In genomic region chr6:135640449-135641111, GRCh38 we compare ENCODE assay signal across 16 cellular contexts.
DNase-seq lines count a peak whose midpoint lies in the region; ATAC-seq lines count a peak whose summit lies in the region.
"Had no signal": no experiment of that assay in that cellular context is flagged by ENCODE, and none has a peak within 500 bp of the region (broad histone marks: within the 10 kb centered on the region; RNA-seq: fewer than 3 reads in every experiment).

No MANE protein-coding gene starts in this region.

- peak; percentile 80 for ATAC-seq in activated T-cell treated with anti-CD3 and anti-CD28 coated beads, Interleukin-2, amount 50 U/mL, for 72 hours (replicated peaks in 1 of 2)
- ATAC-seq in HG02798 (IDR thresholded peaks at IDR 0.05; ENCODE audit: poor library complexity, unreplicated experiment), result peak; percentile 60
- ATAC-seq in stimulated activated naive B cell treated with anti-CD40 and anti-IgM and Interleukin-4, amounts not matched to agents 10 μg/mL and 1 μg/mL and 100 μg/mL, for 72 hours (replicated peaks), result peak; percentile 98 to 99
- no peak for ATAC-seq in effector memory CD8-positive, alpha-beta T cell (replicated peaks)

- H3K27me3 Mint-ChIP-seq in activated T-cell treated with anti-CD3 and anti-CD28 coated beads, Interleukin-2, amount 50 U/mL, for 72 hours (ENCODE audit: low read depth), result no peaks in the 10 kb centered on the region
- H3K27me3 Mint-ChIP-seq in activated T-helper 2 cell treated with anti-CD3 and anti-CD28 coated beads, Interferon-gamma antibody, Interleukin-2, Interleukin-4, amounts not matched to agents 10 μg/mL and 5 μg/mL and 100 μg/mL, durations not matched to agents 14 hours and 24 hours and 36 hours (ENCODE audit: low read depth), result no peaks in the 10 kb centered on the region
- H3K27me3 Mint-ChIP-seq in stimulated activated naive B cell treated with anti-CD40 and anti-IgM and Interleukin-4, amounts not matched to agents 10 μg/mL and 1 μg/mL and 100 μg/mL, for 72 hours, result peaks cover 0 to 3% of the 10 kb centered on the region in 2 donors
- H3K27me3 Mint-ChIP-seq in effector memory CD8-positive, alpha-beta T cell, result peaks cover 6 to 10% of the 10 kb centered on the region in 2 donors

- H3K27ac Mint-ChIP-seq in activated T-cell treated with anti-CD3 and anti-CD28 coated beads, Interleukin-2, amount 50 U/mL, for 72 hours, result peak overlapping the region; percentile 7
- peak overlapping the region; percentile 94 for H3K27ac Mint-ChIP-seq in activated T-helper 2 cell treated with anti-CD3 and anti-CD28 coated beads, Interferon-gamma antibody, Interleukin-2, Interleukin-4, amounts not matched to agents 10 μg/mL and 5 μg/mL and 100 μg/mL, durations not matched to agents 14 hours and 24 hours and 36 hours
- H3K27ac Mint-ChIP-seq in stimulated activated naive B cell treated with anti-CD40 and anti-IgM and Interleukin-4, amounts not matched to agents 10 μg/mL and 1 μg/mL and 100 μg/mL, for 72 hours, result peak overlapping the region; percentile 25
- no peak overlapping the region for H3K27ac Mint-ChIP-seq in effector memory CD8-positive, alpha-beta T cell
- H3K27ac Mint-ChIP-seq: HFFc6 had no signal

- peaks cover 8 to 51% of the 10 kb centered on the region in 2 donors for H3K36me3 Mint-ChIP-seq in activated T-cell treated with anti-CD3 and anti-CD28 coated beads, Interleukin-2, amount 50 U/mL, for 72 hours (ENCODE audit: insufficient read depth in 2 of 2)
- H3K36me3 Mint-ChIP-seq in activated T-helper 2 cell treated with anti-CD3 and anti-CD28 coated beads, Interferon-gamma antibody, Interleukin-2, Interleukin-4, amounts not matched to agents 10 μg/mL and 5 μg/mL and 100 μg/mL, durations not matched to agents 14 hours and 24 hours and 36 hours (ENCODE audit: low read depth), result peaks cover 85% of the 10 kb centered on the region
- peaks cover 11 to 13% of the 10 kb centered on the region in 2 donors for H3K36me3 Mint-ChIP-seq in stimulated activated naive B cell treated with anti-CD40 and anti-IgM and Interleukin-4, amounts not matched to agents 10 μg/mL and 1 μg/mL and 100 μg/mL, for 72 hours
- H3K36me3 Mint-ChIP-seq in effector memory CD8-positive, alpha-beta T cell (ENCODE audit: insufficient read depth), result peaks cover 3% of the 10 kb centered on the region

- intact Hi-C loops in activated T-helper 2 cell treated with anti-CD3 and anti-CD28 coated beads, Interferon-gamma antibody, Interleukin-2, Interleukin-4, amounts not matched to agents 10 μg/mL and 5 μg/mL and 100 μg/mL, durations not matched to agents 14 hours and 24 hours and 36 hours (cut with micrococcal nuclease), result loop anchor here (1.0 to 10.0 kb wide), 5 partner anchors 16 to 466 kb away; partner anchors contain the start of gene PDE7B

- peaks cover 56% of the 10 kb centered on the region for H3K4me1 Mint-ChIP-seq in activated T-cell treated with anti-CD3 and anti-CD28 coated beads, Interleukin-2, amount 50 U/mL, for 72 hours (ENCODE audit: low read depth)
- peaks cover 63% of the 10 kb centered on the region for H3K4me1 Mint-ChIP-seq in activated T-helper 2 cell treated with anti-CD3 and anti-CD28 coated beads, Interferon-gamma antibody, Interleukin-2, Interleukin-4, amounts not matched to agents 10 μg/mL and 5 μg/mL and 100 μg/mL, durations not matched to agents 14 hours and 24 hours and 36 hours (ENCODE audit: low read depth)
- peaks cover 14 to 20% of the 10 kb centered on the region in 2 donors for H3K4me1 Mint-ChIP-seq in stimulated activated naive B cell treated with anti-CD40 and anti-IgM and Interleukin-4, amounts not matched to agents 10 μg/mL and 1 μg/mL and 100 μg/mL, for 72 hours
- no peaks in the 10 kb centered on the region for H3K4me1 Mint-ChIP-seq in effector memory CD8-positive, alpha-beta T cell (ENCODE audit: low read depth in 2 of 2)

- peaks cover 3 to 7% of the 10 kb centered on the region in 2 donors for H3K9me3 Mint-ChIP-seq in activated T-cell treated with anti-CD3 and anti-CD28 coated beads, Interleukin-2, amount 50 U/mL, for 72 hours
- H3K9me3 Mint-ChIP-seq in activated T-helper 2 cell treated with anti-CD3 and anti-CD28 coated beads, Interferon-gamma antibody, Interleukin-2, Interleukin-4, amounts not matched to agents 10 μg/mL and 5 μg/mL and 100 μg/mL, durations not matched to agents 14 hours and 24 hours and 36 hours, result peaks cover 46% of the 10 kb centered on the region
- peaks cover 4 to 13% of the 10 kb centered on the region in 2 donors for H3K9me3 Mint-ChIP-seq in stimulated activated naive B cell treated with anti-CD40 and anti-IgM and Interleukin-4, amounts not matched to agents 10 μg/mL and 1 μg/mL and 100 μg/mL, for 72 hours
- H3K9me3 Mint-ChIP-seq in effector memory CD8-positive, alpha-beta T cell, result no peaks in the 10 kb centered on the region
- H3K9me3 Mint-ChIP-seq: HFFc6 had no signal

- peak; percentile 22 to 24 for DNase-seq in activated T-cell treated with anti-CD3 and anti-CD28 coated beads, Interleukin-2, amount 50 U/mL, for 72 hours
- DNase-seq in activated T-cell treated with anti-CD3 and anti-CD28 coated beads for 4 hours (no peak), NCI-H2107 (lab: John Stamatoyannopoulos, UW) (no peak), inferior parietal cortex (ENCODE audit: extremely low spot score) (no peak)
- DNase-seq in activated T-helper 2 cell treated with anti-CD3 and anti-CD28 coated beads, Interferon-gamma antibody, Interleukin-2, Interleukin-4, amounts not matched to agents 10 μg/mL and 5 μg/mL and 100 μg/mL, durations not matched to agents 14 hours and 24 hours and 36 hours (ENCODE audit: low spot score), result no peak
- DNase-seq in stimulated activated naive B cell treated with anti-CD40 and anti-IgM and Interleukin-4, amounts not matched to agents 10 μg/mL and 1 μg/mL and 100 μg/mL, for 72 hours, result no peak
- no peak for DNase-seq in effector memory CD8-positive, alpha-beta T cell
- DNase-seq: adrenal gland, Caco-2, glutamatergic neuron, HFFc6, kidney, NCI-H1048, nucleus accumbens, T1000 had no signal

- H3K4me3 Mint-ChIP-seq in activated T-cell treated with anti-CD3 and anti-CD28 coated beads, Interleukin-2, amount 50 U/mL, for 72 hours, result peak overlapping the region; percentile 53 to 63
- H3K4me3 Mint-ChIP-seq in activated T-helper 2 cell treated with anti-CD3 and anti-CD28 coated beads, Interferon-gamma antibody, Interleukin-2, Interleukin-4, amounts not matched to agents 10 μg/mL and 5 μg/mL and 100 μg/mL, durations not matched to agents 14 hours and 24 hours and 36 hours (ENCODE audit: low read depth), result peak overlapping the region; percentile 64
- H3K4me3 Mint-ChIP-seq in stimulated activated naive B cell treated with anti-CD40 and anti-IgM and Interleukin-4, amounts not matched to agents 10 μg/mL and 1 μg/mL and 100 μg/mL, for 72 hours, result peak overlapping the region; percentile 2 to 7
- H3K4me3 Mint-ChIP-seq in effector memory CD8-positive, alpha-beta T cell, result no peak overlapping the region
- H3K4me3 Mint-ChIP-seq: HFFc6 had no signal

Comparison
In these comparisons a context has a peak if more than half of its experiments do, and no peak if none do; other contexts are left out.
1. DNase-seq: peak in activated T-cell treated with anti-CD3 and anti-CD28 coated beads, Interleukin-2, amount 50 U/mL, for 72 hours (2 of 2); none in activated T-cell treated with anti-CD3 and anti-CD28 coated beads for 4 hours (single experiment), activated T-helper 2 cell treated with anti-CD3 and anti-CD28 coated beads, Interferon-gamma antibody, Interleukin-2, Interleukin-4, amounts not matched to agents 10 μg/mL and 5 μg/mL and 100 μg/mL, durations not matched to agents 14 hours and 24 hours and 36 hours (single experiment), stimulated activated naive B cell treated with anti-CD40 and anti-IgM and Interleukin-4, amounts not matched to agents 10 μg/mL and 1 μg/mL and 100 μg/mL, for 72 hours (single experiment), NCI-H2107 (single experiment), inferior parietal cortex (single experiment) and effector memory CD8-positive, alpha-beta T cell (0 of 3).
2. H3K27ac Mint-ChIP-seq: peak in activated T-cell treated with anti-CD3 and anti-CD28 coated beads, Interleukin-2, amount 50 U/mL, for 72 hours (single experiment), activated T-helper 2 cell treated with anti-CD3 and anti-CD28 coated beads, Interferon-gamma antibody, Interleukin-2, Interleukin-4, amounts not matched to agents 10 μg/mL and 5 μg/mL and 100 μg/mL, durations not matched to agents 14 hours and 24 hours and 36 hours (single experiment) and stimulated activated naive B cell treated with anti-CD40 and anti-IgM and Interleukin-4, amounts not matched to agents 10 μg/mL and 1 μg/mL and 100 μg/mL, for 72 hours (single experiment); none in effector memory CD8-positive, alpha-beta T cell (0 of 2).
3. H3K4me3 Mint-ChIP-seq: peak in activated T-cell treated with anti-CD3 and anti-CD28 coated beads, Interleukin-2, amount 50 U/mL, for 72 hours (2 of 2), activated T-helper 2 cell treated with anti-CD3 and anti-CD28 coated beads, Interferon-gamma antibody, Interleukin-2, Interleukin-4, amounts not matched to agents 10 μg/mL and 5 μg/mL and 100 μg/mL, durations not matched to agents 14 hours and 24 hours and 36 hours (single experiment) and stimulated activated naive B cell treated with anti-CD40 and anti-IgM and Interleukin-4, amounts not matched to agents 10 μg/mL and 1 μg/mL and 100 μg/mL, for 72 hours (2 of 2); none in effector memory CD8-positive, alpha-beta T cell (0 of 2).